In genomic region chr3:107813066-107813465, GRCh38 we compare ENCODE assay signal across 17 cellular contexts.
DNase-seq lines count a peak whose midpoint lies in the region; ATAC-seq and TF ChIP-seq lines count a peak whose summit lies in the region.
"Had no signal": no experiment of that assay in that cellular context is flagged by ENCODE, and none has a peak within 500 bp of the region (broad histone marks: within the 10 kb centered on the region; RNA-seq: fewer than 3 reads in every experiment).

No MANE protein-coding gene starts in this region.

- H3K27ac ChIP-seq in CD8-positive, alpha-beta T cell (ENCODE audit: low read depth, low read length) = no peak overlapping the region
- H3K27ac ChIP-seq in gastroesophageal sphincter = peak overlapping the region in 3 of 4 donors; percentile 4 to 15 (median 12)
- H3K27ac ChIP-seq in osteoblast (ENCODE audit: low read depth, low read length) = no peak overlapping the region
- H3K27ac ChIP-seq: pancreas, Peyer's patch had no signal

- peak overlapping the region; percentile 37 for H3K4me2 ChIP-seq in osteoblast (ENCODE audit: insufficient read depth, low read length)

- H3K36me3 Mint-ChIP-seq in CD8-positive, alpha-beta T cell = peaks cover 19% of the 10 kb centered on the region
- H3K36me3 Mint-ChIP-seq in WTC11 = 0 out of 2 replicates have a peak, but pooled peaks cover 3% of the 10 kb centered on the region
- H3K36me3 Mint-ChIP-seq in activated T-cell treated with anti-CD3 and anti-CD28 coated beads, Interleukin-2, amount 50 U/mL, for 4 hours (ENCODE audit: insufficient read depth) = peaks cover 6% of the 10 kb centered on the region

- peaks cover 8% of the 10 kb centered on the region for H3K4me1 Mint-ChIP-seq in CD8-positive, alpha-beta T cell (ENCODE audit: low read depth)
- peaks cover 21% of the 10 kb centered on the region for H3K4me1 Mint-ChIP-seq in WTC11
- H3K4me1 Mint-ChIP-seq in activated T-cell treated with anti-CD3 and anti-CD28 coated beads, Interleukin-2, amount 50 U/mL, for 4 hours (ENCODE audit: low read depth) = peaks cover 12% of the 10 kb centered on the region

- DNase-seq in CD8-positive, alpha-beta T cell = no peak
- DNase-seq in WTC11 (ENCODE audit: low spot score) (no peak), osteoblast (ENCODE audit: insufficient read length, low spot score, missing footprints) (peak; percentile 53), NK-92 (lab: John Stamatoyannopoulos, UW; ENCODE audit: unreplicated experiment) (no peak)
- DNase-seq in activated T-cell treated with anti-CD3 and anti-CD28 coated beads, Interleukin-2, amount 50 U/mL, for 4 hours = no peak
- DNase-seq: activated CD4-positive, alpha-beta memory T cell treated with anti-CD3 and anti-CD28 coated beads for 36 hours; activated T-cell treated with anti-CD3 and anti-CD28 coated beads, Interleukin-2, amount 50 U/mL, for 48 hours; immature natural killer cell; KG1; NCI-H1048; NCI-H774; pancreas; Peyer's patch; stimulated activated naive CD4-positive, alpha-beta T cell had no signal

- H3K27me3 ChIP-seq in CD8-positive, alpha-beta T cell (ENCODE audit: insufficient read depth, low read length) = no peaks in the 10 kb centered on the region
- no peaks in the 10 kb centered on the region for H3K27me3 ChIP-seq in gastroesophageal sphincter
- H3K27me3 ChIP-seq in osteoblast (ENCODE audit: insufficient read depth, low read length) = peaks cover 8% of the 10 kb centered on the region
- H3K27me3 ChIP-seq: pancreas, Peyer's patch had no signal

- H3K36me3 ChIP-seq in CD8-positive, alpha-beta T cell (ENCODE audit: insufficient read depth, low read length) = peaks cover 4% of the 10 kb centered on the region
- peaks cover 0 to 6% of the 10 kb centered on the region in 2 donors for H3K36me3 ChIP-seq in gastroesophageal sphincter
- no peaks in the 10 kb centered on the region for H3K36me3 ChIP-seq in osteoblast (ENCODE audit: insufficient read depth, low read length)
- H3K36me3 ChIP-seq: pancreas had no signal

- ATAC-seq in CD8-positive, alpha-beta T cell = no peak
- no peak for ATAC-seq in WTC11
- no peak for ATAC-seq in gastroesophageal sphincter
- no peak for ATAC-seq in GM21528 (IDR thresholded peaks at IDR 0.05; ENCODE audit: low FRiP score, unreplicated experiment)
- ATAC-seq in HG02840 (IDR thresholded peaks at IDR 0.05; ENCODE audit: low FRiP score, unreplicated experiment) = no peak
- no peak for ATAC-seq in activated T-cell treated with anti-CD3 and anti-CD28 coated beads, Interleukin-2, amount 50 U/mL, for 4 hours
- ATAC-seq: pancreas had no signal

- H3K9me3 ChIP-seq in CD8-positive, alpha-beta T cell (ENCODE audit: low read length) = no peaks in the 10 kb centered on the region
- H3K9me3 ChIP-seq in gastroesophageal sphincter (no peaks in the 10 kb centered on the region), osteoblast (ENCODE audit: low read depth, low read length) (no peaks in the 10 kb centered on the region)
- H3K9me3 ChIP-seq: pancreas, Peyer's patch had no signal

- H4K20me1 ChIP-seq in osteoblast (ENCODE audit: insufficient read depth, low read length) = no peaks in the 10 kb centered on the region

- no peak for TF ChIP-seq CTCF in CD8-positive, alpha-beta T cell (IDR thresholded peaks at IDR 0.05)
- TF ChIP-seq CTCF in WTC11 (IDR thresholded peaks at IDR 0.05) = no peak
- TF ChIP-seq CTCF in gastroesophageal sphincter (IDR thresholded peaks at IDR 0.05) = no peak
- no peak for TF ChIP-seq CTCF in osteoblast (IDR thresholded peaks at IDR 0.05; ENCODE audit: extremely low read depth, low read depth, low read length)

- H3K79me2 ChIP-seq in osteoblast (ENCODE audit: insufficient read depth, low read length) = no peaks in the 10 kb centered on the region

- no peak for TF ChIP-seq POLR2A in gastroesophageal sphincter (IDR thresholded peaks at IDR 0.05)

- H3K27ac Mint-ChIP-seq in CD8-positive, alpha-beta T cell = peak overlapping the region; percentile 24
- H3K27ac Mint-ChIP-seq in WTC11 = peak overlapping the region; percentile 36; the same call in 1 of the 2 replicates
- H3K27ac Mint-ChIP-seq: activated CD4-positive, alpha-beta memory T cell treated with anti-CD3 and anti-CD28 coated beads for 36 hours had no signal

- no peak overlapping the region for H3K4me3 Mint-ChIP-seq in CD8-positive, alpha-beta T cell
- H3K4me3 Mint-ChIP-seq in WTC11 = no peak overlapping the region
- no peak overlapping the region for H3K4me3 Mint-ChIP-seq in activated T-cell treated with anti-CD3 and anti-CD28 coated beads, Interleukin-2, amount 50 U/mL, for 4 hours
- H3K4me3 Mint-ChIP-seq: activated CD4-positive, alpha-beta memory T cell treated with anti-CD3 and anti-CD28 coated beads for 36 hours; immature natural killer cell had no signal

- POLR2A ChIA-PET in CD8-positive, alpha-beta T cell (lab: Charles Lee) = interaction anchor here (1.0 kb wide), 1 partner anchor 9 kb away, joined by 3 read pairs; no protein-coding TSS in a partner anchor
- POLR2A ChIA-PET in WTC11 (lab: Charles Lee) = no interaction called here

- H2AFZ ChIP-seq in osteoblast (ENCODE audit: low read length) = no peak overlapping the region

- no peaks in the 10 kb centered on the region for H3K27me3 Mint-ChIP-seq in CD8-positive, alpha-beta T cell (ENCODE audit: low read depth)
- no peaks in the 10 kb centered on the region for H3K27me3 Mint-ChIP-seq in WTC11 (ENCODE audit: low read depth)
- H3K27me3 Mint-ChIP-seq in activated T-cell treated with anti-CD3 and anti-CD28 coated beads, Interleukin-2, amount 50 U/mL, for 4 hours (ENCODE audit: low read depth) = no peaks in the 10 kb centered on the region
- H3K27me3 Mint-ChIP-seq: activated CD4-positive, alpha-beta memory T cell treated with anti-CD3 and anti-CD28 coated beads for 36 hours had no signal

- CTCF ChIA-PET in CD8-positive, alpha-beta T cell (lab: Charles Lee) = no interaction called here
- CTCF ChIA-PET in WTC11 (lab: Charles Lee) = no interaction called here

- intact Hi-C loops in CD8-positive, alpha-beta T cell (cut with DNase I, micrococcal nuclease) = no loop called here

- H3K9me3 Mint-ChIP-seq in CD8-positive, alpha-beta T cell = no peaks in the 10 kb centered on the region
- H3K9me3 Mint-ChIP-seq in WTC11 = no peaks in the 10 kb centered on the region
- H3K9me3 Mint-ChIP-seq in activated T-cell treated with anti-CD3 and anti-CD28 coated beads, Interleukin-2, amount 50 U/mL, for 4 hours = no peaks in the 10 kb centered on the region
- H3K9me3 Mint-ChIP-seq: activated CD4-positive, alpha-beta memory T cell treated with anti-CD3 and anti-CD28 coated beads for 36 hours; immature natural killer cell had no signal

- no peaks in the 10 kb centered on the region for H3K4me1 ChIP-seq in CD8-positive, alpha-beta T cell (ENCODE audit: insufficient read depth, low read length)
- H3K4me1 ChIP-seq in gastroesophageal sphincter = peaks cover 0 to 43% (median 4%) of the 10 kb centered on the region in 3 donors
- peaks cover 12% of the 10 kb centered on the region for H3K4me1 ChIP-seq in osteoblast (ENCODE audit: insufficient read depth, low read length)
- H3K4me1 ChIP-seq: Peyer's patch had no signal

- no peak for TF ChIP-seq EP300 in gastroesophageal sphincter (IDR thresholded peaks at IDR 0.05)

- WGBS in gastroesophageal sphincter (ENCODE audit: low coverage in 1 of 2), 2 donors = 0 to 50% methylated on average over 1 of the region's 1 CpG

- H3K4me3 ChIP-seq in CD8-positive, alpha-beta T cell (ENCODE audit: low read depth, low read length) = no peak overlapping the region
- no peak overlapping the region for H3K4me3 ChIP-seq in gastroesophageal sphincter
- no peak overlapping the region for H3K4me3 ChIP-seq in osteoblast (ENCODE audit: insufficient read depth, low read length)
- H3K4me3 ChIP-seq: pancreas, Peyer's patch had no signal

TF ChIP-seq in WTC11, 78 proteins besides CTCF, POLR2A, EP300 and RAD21:
- TF ChIP-seq HMGA2 (CRISPR knock-in tag; IDR thresholded peaks at IDR 0.05) (no peak), NFE2L1 (CRISPR knock-in tag; IDR thresholded peaks at IDR 0.05) (no peak), ZBTB21 (CRISPR knock-in tag; IDR thresholded peaks at IDR 0.05; ENCODE audit: borderline replicate concordance) (no peak), EMX1 (CRISPR knock-in tag; IDR thresholded peaks at IDR 0.05) (no peak), TEAD1 (CRISPR knock-in tag; IDR thresholded peaks at IDR 0.05) (no peak)
- TF ChIP-seq, protein P1, sequence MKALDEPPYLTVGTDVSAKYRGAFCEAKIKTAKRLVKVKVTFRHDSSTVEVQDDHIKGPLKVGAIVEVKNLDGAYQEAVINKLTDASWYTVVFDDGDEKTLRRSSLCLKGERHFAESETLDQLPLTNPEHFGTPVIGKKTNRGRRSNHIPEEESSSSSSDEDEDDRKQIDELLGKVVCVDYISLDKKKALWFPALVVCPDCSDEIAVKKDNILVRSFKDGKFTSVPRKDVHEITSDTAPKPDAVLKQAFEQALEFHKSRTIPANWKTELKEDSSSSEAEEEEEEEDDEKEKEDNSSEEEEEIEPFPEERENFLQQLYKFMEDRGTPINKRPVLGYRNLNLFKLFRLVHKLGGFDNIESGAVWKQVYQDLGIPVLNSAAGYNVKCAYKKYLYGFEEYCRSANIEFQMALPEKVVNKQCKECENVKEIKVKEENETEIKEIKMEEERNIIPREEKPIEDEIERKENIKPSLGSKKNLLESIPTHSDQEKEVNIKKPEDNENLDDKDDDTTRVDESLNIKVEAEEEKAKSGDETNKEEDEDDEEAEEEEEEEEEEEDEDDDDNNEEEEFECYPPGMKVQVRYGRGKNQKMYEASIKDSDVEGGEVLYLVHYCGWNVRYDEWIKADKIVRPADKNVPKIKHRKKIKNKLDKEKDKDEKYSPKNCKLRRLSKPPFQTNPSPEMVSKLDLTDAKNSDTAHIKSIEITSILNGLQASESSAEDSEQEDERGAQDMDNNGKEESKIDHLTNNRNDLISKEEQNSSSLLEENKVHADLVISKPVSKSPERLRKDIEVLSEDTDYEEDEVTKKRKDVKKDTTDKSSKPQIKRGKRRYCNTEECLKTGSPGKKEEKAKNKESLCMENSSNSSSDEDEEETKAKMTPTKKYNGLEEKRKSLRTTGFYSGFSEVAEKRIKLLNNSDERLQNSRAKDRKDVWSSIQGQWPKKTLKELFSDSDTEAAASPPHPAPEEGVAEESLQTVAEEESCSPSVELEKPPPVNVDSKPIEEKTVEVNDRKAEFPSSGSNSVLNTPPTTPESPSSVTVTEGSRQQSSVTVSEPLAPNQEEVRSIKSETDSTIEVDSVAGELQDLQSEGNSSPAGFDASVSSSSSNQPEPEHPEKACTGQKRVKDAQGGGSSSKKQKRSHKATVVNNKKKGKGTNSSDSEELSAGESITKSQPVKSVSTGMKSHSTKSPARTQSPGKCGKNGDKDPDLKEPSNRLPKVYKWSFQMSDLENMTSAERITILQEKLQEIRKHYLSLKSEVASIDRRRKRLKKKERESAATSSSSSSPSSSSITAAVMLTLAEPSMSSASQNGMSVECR (CRISPR knock-in tag; IDR thresholded peaks at IDR 0.05; ENCODE audit: borderline replicate concordance) = no peak

Comparison
In these comparisons a context has a peak if more than half of its experiments do, and no peak if none do; other contexts are left out.
1. H3K27ac ChIP-seq: peak in gastroesophageal sphincter (3 of 4); none in CD8-positive, alpha-beta T cell (single experiment) and osteoblast (single experiment).